ENCODE assay signal across 24 cellular contexts in the genomic region with DNA sequence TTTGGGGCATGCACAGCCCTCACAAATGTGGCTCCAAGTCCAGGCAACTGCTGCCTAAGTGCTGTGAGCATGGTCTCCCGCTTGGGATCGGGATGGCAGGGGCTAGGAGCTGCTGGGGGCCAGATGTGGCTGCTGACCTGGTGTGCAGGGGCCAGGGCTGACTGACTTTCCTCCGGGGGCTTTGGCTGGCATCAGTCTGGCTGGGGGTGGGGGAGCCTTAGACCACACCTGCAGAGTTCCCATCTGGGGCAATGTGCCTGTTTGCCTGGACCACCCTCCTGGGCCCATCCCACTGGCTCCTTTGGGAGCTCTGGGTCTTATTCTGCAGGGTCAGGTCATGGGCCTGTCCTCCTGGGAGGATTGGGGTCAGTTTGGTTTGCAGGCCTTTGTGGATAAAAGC.
"Had no signal": no experiment of that assay in that cellular context is flagged by ENCODE, and none has a peak within 500 bp of the region (broad histone marks: within the 10 kb centered on the region; RNA-seq: fewer than 3 reads in every experiment).

No MANE protein-coding gene starts in this region.

- DNase-seq: colonic mucosa; effector CD8-positive, alpha-beta T cell; endodermal cell; gastrocnemius medialis; kidney glomerular epithelial cell; left colon; left ventricle myocardium superior; lower lobe of right lung; natural killer cell; right cardiac atrium; sigmoid colon; stimulated activated CD4-positive, alpha-beta T cell treated with anti-CD3 and anti-CD28 coated beads, Interleukin-2, amount 100 ng/mL, for 48 hours; stimulated activated naive CD4-positive, alpha-beta T cell treated with Interleukin-2 at 50 U/mL for 16 hours; stomach; upper lobe of left lung had no signal

- H3K4me1 Mint-ChIP-seq: central memory CD8-positive, alpha-beta T cell; natural killer cell had no signal

- H3K27ac Mint-ChIP-seq: dendritic cell treated with granulocyte-macrophage colony-stimulating factor and Interleukin-4, amounts not matched to agents 40 ng/mL and 50 ng/mL, for 4 days; natural killer cell had no signal

- H3K9me3 ChIP-seq: colonic mucosa, gastrocnemius medialis, lower lobe of right lung, psoas muscle, sigmoid colon, spleen, stomach, thoracic aorta, tibial nerve, upper lobe of left lung had no signal

- H3K36me3 Mint-ChIP-seq: natural killer cell had no signal

- H3K36me3 ChIP-seq: colonic mucosa, gastrocnemius medialis, lower lobe of right lung, sigmoid colon, spleen, thoracic aorta, tibial nerve had no signal

- H3K27me3 ChIP-seq: colonic mucosa, gastrocnemius medialis, sigmoid colon, spleen, stomach, tibial nerve, upper lobe of left lung had no signal

- H3K27ac ChIP-seq: colonic mucosa, epithelial cell of prostate, gastrocnemius medialis, lower lobe of right lung, psoas muscle, sigmoid colon, spleen, stomach, thoracic aorta, tibial nerve, upper lobe of left lung had no signal

- H3K9me3 Mint-ChIP-seq: central memory CD8-positive, alpha-beta T cell; dendritic cell treated with granulocyte-macrophage colony-stimulating factor and Interleukin-4, amounts not matched to agents 40 ng/mL and 50 ng/mL, for 4 days; endodermal cell; natural killer cell; neural crest cell had no signal

- FAIRE-seq: islet of Langerhans had no signal

- H3K4me1 ChIP-seq: colonic mucosa, gastrocnemius medialis, psoas muscle had no signal

- H3K4me3 Mint-ChIP-seq: central memory CD8-positive, alpha-beta T cell; dendritic cell treated with granulocyte-macrophage colony-stimulating factor and Interleukin-4, amounts not matched to agents 40 ng/mL and 50 ng/mL, for 4 days; endodermal cell; natural killer cell; neural crest cell had no signal

- ATAC-seq: gastrocnemius medialis, left colon, left ventricle myocardium superior, lower lobe of right lung, natural killer cell, psoas muscle, right cardiac atrium had no signal

- H3K4me3 ChIP-seq: colonic mucosa, gastrocnemius medialis, lower lobe of right lung, psoas muscle, sigmoid colon, spleen, stomach, thoracic aorta, tibial nerve, upper lobe of left lung had no signal
